In the genomic region with DNA sequence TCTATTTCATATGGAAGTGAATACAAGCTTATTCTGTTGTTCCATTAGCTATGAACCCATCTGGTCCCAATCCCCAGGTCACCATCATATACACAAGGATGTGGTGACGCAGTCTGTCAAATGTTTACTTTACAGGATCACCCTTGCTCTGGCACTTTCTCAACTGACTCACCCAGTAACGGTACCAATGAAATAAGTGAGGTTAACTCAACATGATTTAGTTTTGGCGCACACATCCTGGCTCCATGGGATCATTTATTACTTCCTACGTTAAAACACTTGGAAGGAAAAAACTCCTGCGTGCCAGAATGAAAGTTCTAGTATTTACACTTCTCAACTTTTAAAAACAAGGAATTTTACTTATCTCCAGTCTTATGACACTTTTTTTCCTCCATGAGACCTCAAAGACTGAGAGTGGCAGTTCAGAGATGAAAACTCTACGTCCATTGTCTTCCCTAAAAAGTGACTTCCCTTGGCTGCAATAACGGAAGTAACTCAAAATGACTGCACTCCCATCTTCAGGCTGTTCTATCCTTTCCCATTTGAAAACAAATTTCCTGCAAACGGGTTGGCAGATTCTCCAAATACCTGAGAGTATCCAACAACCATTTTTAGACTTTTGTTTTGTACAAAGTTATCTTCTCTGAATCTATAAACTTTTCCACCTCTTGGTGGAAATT, we compare ENCODE assay signal across 13 cellular contexts. TPM values are rescaled to one million over a fixed set of nuclear protein-coding genes. Genes with fewer than 3 reads are reported as not detected.
DNase-seq lines count a peak whose midpoint lies in the region; ATAC-seq and TF ChIP-seq lines count a peak whose summit lies in the region.
"Had no signal": no experiment of that assay in that cellular context is flagged by ENCODE, and none has a peak within 500 bp of the region (broad histone marks: within the 10 kb centered on the region; RNA-seq: fewer than 3 reads in every experiment).

No MANE protein-coding gene starts in this region.

- TF ChIP-seq CTCF in fibroblast of pulmonary artery (IDR thresholded peaks at IDR 0.05; ENCODE audit: low read length, missing control alignments) = no peak

- ATAC-seq in T-helper 17 cell (no peak), HG03354 (IDR thresholded peaks at IDR 0.05; ENCODE audit: poor library complexity, severe bottlenecking, unreplicated experiment) (no peak)
- no peak for ATAC-seq in activated CD4-positive, CD25-positive, alpha-beta regulatory T cell treated with anti-CD3 and anti-CD28 coated beads, Interleukin-2, amount 50 U/mL, for 24 hours
- ATAC-seq: stimulated activated naive CD8-positive, alpha-beta T cell treated with anti-CD3 and anti-CD28 coated beads, Interleukin-15, amount 100 ng/mL, for 72 hours had no signal

- H3K4me3 Mint-ChIP-seq in T-helper 17 cell = peak overlapping the region; percentile 13
- H3K4me3 Mint-ChIP-seq: activated T-helper 1 cell treated with anti-CD3 and anti-CD28 coated beads, Interleukin-12 subunit alpha, Interleukin-12 subunit beta, Interleukin-2, Interleukin-4 antibody, amounts not matched to agents 30 ng/mL and 10 ng/mL and 1 ng/mL, durations not matched to agents 14 hours and 24 hours and 36 hours; stimulated activated naive CD8-positive, alpha-beta T cell treated with anti-CD3 and anti-CD28 coated beads, Interleukin-15, amount 100 ng/mL, for 72 hours; T-helper 2 cell treated with Interferon-gamma antibody and Interleukin-4, amounts not matched to agents 5 μg/mL and 100 μg/mL, for 36 hours had no signal

- H3K9me3 ChIP-seq in GM23248 (ENCODE audit: low read depth) = no peaks in the 10 kb centered on the region
- no peaks in the 10 kb centered on the region for H3K9me3 ChIP-seq in T-helper 17 cell (ENCODE audit: control insufficient read depth, low read length, poor library complexity, severe bottlenecking)
- H3K9me3 ChIP-seq in skeletal muscle tissue (ENCODE audit: control insufficient read depth in 3 of 3, low read length in 3 of 3) = no peaks in the 10 kb centered on the region

- in situ Hi-C loops in GM23248 (cut with MboI) = no loop called here

- H3K27ac ChIP-seq in GM23248 (peak overlapping the region; percentile 89), skeletal muscle tissue (ENCODE audit: low read depth, low read length) (peak overlapping the region; percentile 1)

- H3K36me3 Mint-ChIP-seq in T-helper 17 cell (ENCODE audit: low read depth) = peaks cover 6% of the 10 kb centered on the region

- no peaks in the 10 kb centered on the region for H3K9me2 ChIP-seq in GM23248 (ENCODE audit: insufficient read depth)

- H3K27me3 ChIP-seq in GM23248 (replicated peaks; ENCODE audit: insufficient read depth) (no peaks in the 10 kb centered on the region), skeletal muscle tissue (ENCODE audit: control insufficient read depth in 3 of 3, insufficient read depth in 3 of 3, low read length in 3 of 3) (no peaks in the 10 kb centered on the region)

- peaks cover 21% of the 10 kb centered on the region for H3K4me1 Mint-ChIP-seq in T-helper 17 cell
- H3K4me1 Mint-ChIP-seq: stimulated activated naive CD8-positive, alpha-beta T cell treated with anti-CD3 and anti-CD28 coated beads, Interleukin-15, amount 100 ng/mL, for 72 hours had no signal

- H3K4me3 ChIP-seq in GM23248 (peak overlapping the region; percentile 52), fibroblast of pulmonary artery (replicated peaks; ENCODE audit: low read depth, low read length) (peak overlapping the region; percentile 19), skeletal muscle tissue (ENCODE audit: low read length in 3 of 3) (no peak overlapping the region)

- DNase-seq in GM23248 (peak; percentile 97), T-helper 17 cell (no peak), fibroblast of pulmonary artery (ENCODE audit: low read depth) (peak; percentile 86), NCI-H2196 treated with DMSO at 0.1 percent for 48 hours (lab: John Stamatoyannopoulos, UW; ENCODE audit: unreplicated experiment) (no peak)
- DNase-seq in activated T-cell treated with anti-CD3 and anti-CD28 coated beads, Interleukin-2, amount 50 U/mL, for 1 hour = no peak
- DNase-seq: mesendoderm; stimulated activated CD4-positive, alpha-beta T cell treated with anti-CD3 and anti-CD28 coated beads, Interleukin-15, amount 100 ng/mL, for 24 hours; stimulated activated naive CD8-positive, alpha-beta T cell treated with anti-CD3 and anti-CD28 coated beads, Interleukin-15, amount 100 ng/mL, for 72 hours had no signal

- H3K4me2 ChIP-seq in GM23248 (ENCODE audit: unreplicated experiment) = peak overlapping the region; percentile 63

- H3K9ac ChIP-seq in GM23248 (peak overlapping the region; percentile 73), skeletal muscle tissue (ENCODE audit: low read depth in 1 of 3, low read length in 3 of 3) (no peak overlapping the region)

- H4K20me1 ChIP-seq in GM23248 (ENCODE audit: insufficient read depth) = no peaks in the 10 kb centered on the region

- H3F3A ChIP-seq in GM23248 (ENCODE audit: insufficient read depth) = peaks cover 27% of the 10 kb centered on the region

- H3K4me1 ChIP-seq in GM23248 (ENCODE audit: insufficient read depth) = peaks cover 23% of the 10 kb centered on the region
- no peaks in the 10 kb centered on the region for H3K4me1 ChIP-seq in skeletal muscle tissue (ENCODE audit: control insufficient read depth in 3 of 3, insufficient read depth in 3 of 3, low read length in 3 of 3)

- no peaks in the 10 kb centered on the region for H3K27me3 Mint-ChIP-seq in T-helper 17 cell
- H3K27me3 Mint-ChIP-seq: stimulated activated naive CD8-positive, alpha-beta T cell treated with anti-CD3 and anti-CD28 coated beads, Interleukin-15, amount 100 ng/mL, for 72 hours had no signal

- peak overlapping the region; percentile 52 for H2AFZ ChIP-seq in GM23248

- H3K27ac Mint-ChIP-seq in T-helper 17 cell = peak overlapping the region; percentile 11
- H3K27ac Mint-ChIP-seq: activated T-helper 1 cell treated with anti-CD3 and anti-CD28 coated beads, Interleukin-12 subunit alpha, Interleukin-12 subunit beta, Interleukin-2, Interleukin-4 antibody, amounts not matched to agents 30 ng/mL and 10 ng/mL and 1 ng/mL, durations not matched to agents 14 hours and 24 hours and 36 hours; T-helper 2 cell treated with Interferon-gamma antibody and Interleukin-4, amounts not matched to agents 5 μg/mL and 100 μg/mL, for 36 hours had no signal

- peaks cover 39% of the 10 kb centered on the region for H3K79me2 ChIP-seq in GM23248 (ENCODE audit: insufficient read depth)

- 2 to 3% methylated on average over 8 of the region's 8 CpGs for WGBS in GM23248 (ENCODE audit: low coverage in 1 of 2, low lambda C conversion rate in 2 of 2, missing lambda C conversion rate in 2 of 2), 2 experiments

- no peaks in the 10 kb centered on the region for H3K36me3 ChIP-seq in GM23248 (ENCODE audit: low read depth)
- no peaks in the 10 kb centered on the region for H3K36me3 ChIP-seq in skeletal muscle tissue (ENCODE audit: control insufficient read depth in 3 of 3, insufficient read depth in 3 of 3, low read length in 3 of 3)

RNA-seq across cellular contexts. Expression of a gene that starts 15.9 kb away (rescaled TPM):
- total RNA-seq in GM23248 (2014; rRNA removed; shearing (Covaris generic)) = 3.0 and 3.4 TPM in 2 replicates
- polyA plus RNA-seq in GM23248 (2016; fragmentation: Nextera tagmentation; extraction: Ambion mirVana) = 3.9 and 4.8 TPM in 2 replicates
- total RNA-seq in T-helper 17 cell = 10 to 100 TPM; 15.9 to 19.2 TPM
- total RNA-seq in skeletal muscle tissue = 18.3 TPM

Comparison
In these comparisons a context has a peak if more than half of its experiments do, and no peak if none do; other contexts are left out.
1. DNase-seq: peak in GM23248 (single experiment) and fibroblast of pulmonary artery (single experiment); none in T-helper 17 cell (0 of 3), activated T-cell treated with anti-CD3 and anti-CD28 coated beads, Interleukin-2, amount 50 U/mL, for 1 hour (single experiment) and NCI-H2196 treated with DMSO at 0.1 percent for 48 hours (single experiment).
2. H3K4me3 ChIP-seq: peak in GM23248 (single experiment) and fibroblast of pulmonary artery (single experiment); none in skeletal muscle tissue (0 of 3).